Comparison of ENCODE assay signal across 1 cellular context in genomic region chr1:218336353-218336752, GRCh38.
TF ChIP-seq lines count a peak whose summit lies in the region.

No MANE protein-coding gene starts in this region.

TF ChIP-seq in IMR-90, 13 proteins besides CTCF, POLR2A, EP300 and RAD21:
- no peak for TF ChIP-seq BHLHE40 (IDR thresholded peaks at IDR 0.05; ENCODE audit: low read depth, low read length)
- TF ChIP-seq MAZ (IDR thresholded peaks at IDR 0.05; ENCODE audit: borderline replicate concordance, low read depth, low read length) = no peak
- TF ChIP-seq SMC3 (IDR thresholded peaks at IDR 0.05; ENCODE audit: low read depth, low read length) = no peak
- TF ChIP-seq FOS (IDR thresholded peaks at IDR 0.05; ENCODE audit: low read depth, low read length) = no peak
- no peak for TF ChIP-seq RCOR1 (IDR thresholded peaks at IDR 0.05; ENCODE audit: insufficient replicate concordance, low read length)
- no peak for TF ChIP-seq MXI1 (IDR thresholded peaks at IDR 0.05; ENCODE audit: borderline replicate concordance, low read depth, low read length)
